8 cellular contexts compared by ENCODE assay signal in genomic region chr5:66828046-66828550, GRCh38.
DNase-seq lines count a peak whose midpoint lies in the region; FAIRE-seq lines count a peak whose summit lies in the region.

No MANE protein-coding gene starts in this region.

- no peak for DNase-seq in activated naive CD4-positive, alpha-beta T cell (lab: John Stamatoyannopoulos, UW)
- no peak for DNase-seq in immature natural killer cell
- DNase-seq in substantia nigra (lab: John Stamatoyannopoulos, UW) = peak in 6 of 49 donors; percentile 22 to 52 (median 40)
- no peak for DNase-seq in D341Med (ENCODE audit: low spot score)
- DNase-seq in frontal cortex (ENCODE audit: low spot score in 2 of 2) = no peak
- no peak for DNase-seq in NCI-H82 (lab: John Stamatoyannopoulos, UW)

- H3K27me3 Mint-ChIP-seq in activated naive CD4-positive, alpha-beta T cell treated with anti-CD3 and anti-CD28 coated beads, Interleukin-2, amount 50 U/mL, for 24 hours = peaks cover 19% of the 10 kb centered on the region
- H3K27me3 Mint-ChIP-seq in activated naive CD8-positive, alpha-beta T cell = peaks cover 23% of the 10 kb centered on the region
- peaks cover 2 to 15% (median 7%) of the 10 kb centered on the region in 3 donors for H3K27me3 Mint-ChIP-seq in immature natural killer cell (ENCODE audit: low read depth in 3 of 3)

- H3K4me1 Mint-ChIP-seq in activated naive CD4-positive, alpha-beta T cell treated with anti-CD3 and anti-CD28 coated beads, Interleukin-2, amount 50 U/mL, for 24 hours = peaks cover 25% of the 10 kb centered on the region
- H3K4me1 Mint-ChIP-seq in activated naive CD8-positive, alpha-beta T cell (ENCODE audit: low read depth) = peaks cover 23% of the 10 kb centered on the region
- peaks cover 17 to 30% of the 10 kb centered on the region in 2 donors for H3K4me1 Mint-ChIP-seq in immature natural killer cell

- peak overlapping the region; percentile 24 for H3K27ac ChIP-seq in substantia nigra (ENCODE audit: low read depth, low read length, poor library complexity, severe bottlenecking)

- no peak overlapping the region for H3K27ac Mint-ChIP-seq in activated naive CD4-positive, alpha-beta T cell treated with anti-CD3 and anti-CD28 coated beads, Interleukin-2, amount 50 U/mL, for 24 hours
- H3K27ac Mint-ChIP-seq in activated naive CD8-positive, alpha-beta T cell = no peak overlapping the region
- no peak overlapping the region for H3K27ac Mint-ChIP-seq in immature natural killer cell

- H3K4me3 Mint-ChIP-seq in activated naive CD4-positive, alpha-beta T cell treated with anti-CD3 and anti-CD28 coated beads, Interleukin-2, amount 50 U/mL, for 24 hours = peak overlapping the region; percentile 68
- H3K4me3 Mint-ChIP-seq in activated naive CD8-positive, alpha-beta T cell = peak overlapping the region; percentile 72
- peak overlapping the region; percentile 56 to 78 (median 71) for H3K4me3 Mint-ChIP-seq in immature natural killer cell

- no peak for FAIRE-seq in frontal cortex (lab: Jason Lieb, UNC)

- no peaks in the 10 kb centered on the region for H3K9me3 Mint-ChIP-seq in activated naive CD4-positive, alpha-beta T cell treated with anti-CD3 and anti-CD28 coated beads, Interleukin-2, amount 50 U/mL, for 24 hours
- H3K9me3 Mint-ChIP-seq in activated naive CD8-positive, alpha-beta T cell (ENCODE audit: low read depth) = no peaks in the 10 kb centered on the region
- H3K9me3 Mint-ChIP-seq in immature natural killer cell = no peaks in the 10 kb centered on the region

- no peaks in the 10 kb centered on the region for H3K36me3 Mint-ChIP-seq in activated naive CD4-positive, alpha-beta T cell treated with anti-CD3 and anti-CD28 coated beads, Interleukin-2, amount 50 U/mL, for 24 hours
- no peaks in the 10 kb centered on the region for H3K36me3 Mint-ChIP-seq in activated naive CD8-positive, alpha-beta T cell
- no peaks in the 10 kb centered on the region for H3K36me3 Mint-ChIP-seq in immature natural killer cell
